In genomic region chr1:81950845-81951244, GRCh38 we compare ENCODE assay signal across 15 cellular contexts.
DNase-seq lines count a peak whose midpoint lies in the region; ATAC-seq and TF ChIP-seq lines count a peak whose summit lies in the region.
"Had no signal": no experiment of that assay in that cellular context is flagged by ENCODE, and none has a peak within 500 bp of the region (broad histone marks: within the 10 kb centered on the region; RNA-seq: fewer than 3 reads in every experiment).

No MANE protein-coding gene starts in this region.

- TF ChIP-seq CTCF in fibroblast of lung (conservative IDR thresholded peaks at IDR 0.05 in 1 of 2, IDR thresholded peaks at IDR 0.05 in 1 of 2; ENCODE audit: low read depth in 1 of 2, low read length in 2 of 2) (no peak), osteoblast (IDR thresholded peaks at IDR 0.05; ENCODE audit: extremely low read depth, low read depth, low read length) (no peak)

- peak; percentile 1 for DNase-seq in EL
- peak; percentile 32 for DNase-seq in M059J (ENCODE audit: low read depth)
- peak in 1 of 2 donors; percentile 45 for DNase-seq in fibroblast of lung (ENCODE audit: low read depth in 2 of 2)
- no peak for DNase-seq in osteoblast (ENCODE audit: insufficient read length, low spot score, missing footprints)
- no peak for DNase-seq in SIG-M5 treated with dmso at 0.1 percent for 504 hours (lab: John Stamatoyannopoulos, UW; ENCODE audit: unreplicated experiment)
- DNase-seq in NCI-H2081 (lab: John Stamatoyannopoulos, UW) = no peak
- DNase-seq: GM23248, MV-4-11, NCI-H2029, NCI-H748 treated with DMSO at 0.1 percent for 48 hours, SHP77, SK-N-SH had no signal

- H3K27me3 ChIP-seq in fibroblast of lung (ENCODE audit: control insufficient read depth, insufficient read depth, low read length) = no peaks in the 10 kb centered on the region
- no peaks in the 10 kb centered on the region for H3K27me3 ChIP-seq in osteoblast (ENCODE audit: insufficient read depth, low read length)

- ATAC-seq in GM21381 (IDR thresholded peaks at IDR 0.05; ENCODE audit: unreplicated experiment) = no peak
- ATAC-seq: HCT116, K562 had no signal

- H2AFZ ChIP-seq in fibroblast of lung (ENCODE audit: low read length) = no peak overlapping the region
- H2AFZ ChIP-seq in osteoblast (ENCODE audit: low read length) = no peak overlapping the region
- H2AFZ ChIP-seq: GM23248 had no signal

- H4K20me1 ChIP-seq in fibroblast of lung (ENCODE audit: control insufficient read depth, extremely low read depth, insufficient read depth, low read length) (no peaks in the 10 kb centered on the region), osteoblast (ENCODE audit: insufficient read depth, low read length) (no peaks in the 10 kb centered on the region)

- peak overlapping the region; percentile 3 to 36 (median 33) for H3K4me3 ChIP-seq in fibroblast of lung (replicated peaks in 1 of 4; ENCODE audit: control extremely low read depth in 1 of 4, insufficient read depth in 1 of 4, low read depth in 3 of 4, low read length in 4 of 4)
- no peak overlapping the region for H3K4me3 ChIP-seq in osteoblast (ENCODE audit: insufficient read depth, low read length)
- H3K4me3 ChIP-seq: GM23248, K562 had no signal

- peaks cover 9% of the 10 kb centered on the region for H3K79me2 ChIP-seq in fibroblast of lung (ENCODE audit: control insufficient read depth, insufficient read depth, low read length)
- peaks cover 7% of the 10 kb centered on the region for H3K79me2 ChIP-seq in osteoblast (ENCODE audit: insufficient read depth, low read length)

- H3K9me3 ChIP-seq in fibroblast of lung (ENCODE audit: control insufficient read depth, insufficient read depth, low read depth, low read length) = no peaks in the 10 kb centered on the region
- H3K9me3 ChIP-seq in osteoblast (ENCODE audit: low read depth, low read length) = no peaks in the 10 kb centered on the region
- H3K9me3 ChIP-seq: SK-N-SH had no signal

- peaks cover 7% of the 10 kb centered on the region for H3K4me1 ChIP-seq in fibroblast of lung (ENCODE audit: control insufficient read depth, extremely low read depth, insufficient read depth, low read length)
- no peaks in the 10 kb centered on the region for H3K4me1 ChIP-seq in osteoblast (ENCODE audit: insufficient read depth, low read length)

- peaks cover 1% of the 10 kb centered on the region for H3K36me3 ChIP-seq in fibroblast of lung (ENCODE audit: control insufficient read depth, insufficient read depth, low read length)
- peaks cover 3% of the 10 kb centered on the region for H3K36me3 ChIP-seq in osteoblast (ENCODE audit: insufficient read depth, low read length)

- no peak overlapping the region for H3K9ac ChIP-seq in fibroblast of lung (ENCODE audit: insufficient read depth, low read length)
- H3K9ac ChIP-seq: GM23248, SK-N-SH had no signal

- H3K27ac ChIP-seq in fibroblast of lung (ENCODE audit: insufficient read depth, low read length) (peak overlapping the region; percentile 22), osteoblast (ENCODE audit: low read depth, low read length) (no peak overlapping the region)
- H3K27ac ChIP-seq: GM23248 had no signal

- H3K4me2 ChIP-seq in fibroblast of lung (ENCODE audit: extremely low read depth, insufficient read depth, low read length) = peak overlapping the region; percentile 75
- H3K4me2 ChIP-seq in osteoblast (ENCODE audit: insufficient read depth, low read length) = peak overlapping the region; percentile 15
- H3K4me2 ChIP-seq: SK-N-SH had no signal

Comparison
In these comparisons a context has a peak if more than half of its experiments do, and no peak if none do; other contexts are left out.
1. DNase-seq: peak in EL (single experiment) and M059J (single experiment); none in osteoblast (single experiment), SIG-M5 treated with dmso at 0.1 percent for 504 hours (single experiment) and NCI-H2081 (0 of 2).